In the genomic region with DNA sequence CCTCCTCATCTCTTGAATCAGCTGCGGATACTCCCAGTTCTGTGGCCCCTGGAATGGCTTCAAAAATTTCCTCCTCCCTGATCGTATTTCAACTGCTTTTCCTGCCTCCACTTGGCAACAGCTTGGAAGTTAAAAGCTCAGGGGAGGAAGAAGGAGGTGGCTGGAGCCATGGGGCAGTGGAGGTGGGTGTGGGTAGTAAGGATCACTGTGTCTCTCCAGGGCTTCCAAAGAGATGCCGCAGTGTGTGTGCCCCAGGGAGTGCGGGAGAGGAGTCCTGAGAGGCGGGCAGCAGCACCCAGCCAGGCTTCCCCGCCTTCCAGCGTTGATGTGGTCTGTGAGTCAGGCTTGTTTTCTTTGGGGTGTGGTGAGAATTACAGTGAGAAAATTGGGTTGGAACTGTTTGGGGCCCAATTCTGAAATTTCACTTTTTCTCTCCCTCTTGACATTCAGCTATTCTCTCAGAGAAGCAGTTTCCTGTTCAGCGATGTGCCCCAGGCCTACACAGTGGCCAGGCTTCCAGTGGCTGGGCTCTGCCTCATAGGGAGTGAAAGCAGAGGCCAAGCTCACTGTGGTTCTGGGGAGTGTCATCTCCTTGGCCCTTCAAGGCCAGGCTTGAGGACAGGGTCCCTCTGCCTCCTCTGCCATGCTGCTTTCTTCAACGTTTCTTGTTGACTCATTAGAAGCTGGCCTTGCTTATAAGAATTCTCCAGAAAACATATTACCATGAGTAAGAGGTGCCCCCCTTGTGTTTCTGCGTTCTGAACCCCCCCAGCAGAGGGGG, we compare ENCODE assay signal across 9 cellular contexts.
DNase-seq lines count a peak whose midpoint lies in the region; ATAC-seq and TF ChIP-seq lines count a peak whose summit lies in the region.
"Had no signal": no experiment of that assay in that cellular context is flagged by ENCODE, and none has a peak within 500 bp of the region (broad histone marks: within the 10 kb centered on the region; RNA-seq: fewer than 3 reads in every experiment).

No MANE protein-coding gene starts in this region.

- DNase-seq in AG09309 (ENCODE audit: low read depth) (peak; percentile 64), MG63 (peak; percentile 93), epithelial cell of proximal tubule (ENCODE audit: low read depth) (peak; percentile 35), myocyte (ENCODE audit: low read depth) (peak; percentile 89), activated T-cell treated with anti-CD3 and anti-CD28 coated beads for 4 hours (no peak), NAMALWA (ENCODE audit: low spot score) (no peak)
- DNase-seq in effector CD8-positive, alpha-beta T cell (lab: John Stamatoyannopoulos, UW) = no peak

- no peak for ATAC-seq in GM19463 (IDR thresholded peaks at IDR 0.05; ENCODE audit: unreplicated experiment)
- ATAC-seq: activated T-helper 17 cell treated with anti-CD3 and anti-CD28 coated beads, Interleukin-2, amount 50 U/mL, for 72 hours had no signal

- no peak overlapping the region for H3K4me3 ChIP-seq in AG09309 (ENCODE audit: control insufficient read depth, low read depth, low read length)
- no peak overlapping the region for H3K4me3 ChIP-seq in MG63
- no peak overlapping the region for H3K4me3 ChIP-seq in epithelial cell of proximal tubule (ENCODE audit: low read depth, low read length)

- H3K27me3 ChIP-seq in MG63 = no peaks in the 10 kb centered on the region

- H3K9me3 ChIP-seq in MG63 = peaks cover 3% of the 10 kb centered on the region

- TF ChIP-seq CTCF in AG09309 (IDR thresholded peaks at IDR 0.05; ENCODE audit: control insufficient read depth, insufficient read depth, low read depth, low read length, missing control alignments) = no peak
- TF ChIP-seq CTCF in epithelial cell of proximal tubule (conservative IDR thresholded peaks at IDR 0.05; ENCODE audit: low read depth, low read length) = no peak

- H3K36me3 ChIP-seq in MG63 = peaks cover 2% of the 10 kb centered on the region; the same call in 1 of the 2 replicates

Comparison
In these comparisons a context has a peak if more than half of its experiments do, and no peak if none do; other contexts are left out.
1. DNase-seq: peak in AG09309 (single experiment), MG63 (single experiment), epithelial cell of proximal tubule (single experiment) and myocyte (single experiment); none in effector CD8-positive, alpha-beta T cell (single experiment), activated T-cell treated with anti-CD3 and anti-CD28 coated beads for 4 hours (single experiment) and NAMALWA (single experiment).